Comparison of ENCODE assay signal across 11 cellular contexts in genomic region chr1:125118147-125118993, GRCh38.
"Had no signal": no experiment of that assay in that cellular context is flagged by ENCODE, and none has a peak within 500 bp of the region (broad histone marks: within the 10 kb centered on the region; RNA-seq: fewer than 3 reads in every experiment).

No MANE protein-coding gene starts in this region.

- DNase-seq: cortex of kidney; effector CD8-positive, alpha-beta T cell; hippocampal formation; mesenchymal stem cell; naive B cell; occipital lobe; psoas muscle; retina; sigmoid colon; stimulated activated CD4-positive, alpha-beta T cell treated with anti-CD3 and anti-CD28 coated beads, Interleukin-2, amount 100 ng/mL, for 48 hours; tibial artery had no signal
